Comparison of ENCODE assay signal across 6 cellular contexts in genomic region chr10:114897011-114897410, GRCh38. TPM values are rescaled to one million over a fixed set of nuclear protein-coding genes. Genes with fewer than 3 reads are reported as not detected.
DNase-seq lines count a peak whose midpoint lies in the region; ATAC-seq, FAIRE-seq and TF ChIP-seq lines count a peak whose summit lies in the region.
"Not testable (repeated sequence)": the region's sequence is repeated elsewhere in the genome, so short reads cannot be mapped to it uniquely, and the experiment has no call there.

No MANE protein-coding gene starts in this region.

- not testable (repeated sequence) for TF ChIP-seq POLR2A in H1 (IDR thresholded peaks at IDR 0.05; ENCODE audit: control extremely low read depth in 1 of 2, low read depth in 2 of 2, low read length in 2 of 2)

- H4K20me1 ChIP-seq in astrocyte (ENCODE audit: insufficient read depth, low read length); H1 (replicated peaks in 1 of 2; ENCODE audit: control insufficient read depth in 1 of 2, insufficient read depth in 2 of 2, low read length in 2 of 2): not testable (repeated sequence)

- H2BK120ac ChIP-seq in H1 (replicated peaks; ENCODE audit: low read depth, low read length); mesendoderm (ENCODE audit: low read depth, low read length): not testable (repeated sequence)

- H3K27ac ChIP-seq in astrocyte (ENCODE audit: low read depth, low read length); H1 (ENCODE audit: low read depth, low read length); mesendoderm (ENCODE audit: low read depth, low read length): not testable (repeated sequence)
- peak overlapping the region; percentile 38 for H3K27ac ChIP-seq in foreskin keratinocyte

- not testable (repeated sequence) for H3K4me1 Mint-ChIP-seq in Calu3 (ENCODE audit: low read depth, unreplicated experiment); astrocyte (ENCODE audit: low read depth, unreplicated experiment)

- H2AFZ ChIP-seq in astrocyte (ENCODE audit: low read depth, low read length); H1 (ENCODE audit: low read length): not testable (repeated sequence)

- not testable (repeated sequence) for H3K4me3 Mint-ChIP-seq in Calu3 (ENCODE audit: low read depth, unreplicated experiment); astrocyte (ENCODE audit: unreplicated experiment)

- not testable (repeated sequence) for H4K8ac ChIP-seq in H1 (ENCODE audit: extremely low read depth, insufficient read depth, low read length); mesendoderm (ENCODE audit: low read depth, low read length)

- not testable (repeated sequence) for FAIRE-seq in astrocyte (lab: Jason Lieb, UNC); H1 (lab: Jason Lieb, UNC)

- not testable (repeated sequence) for H4K91ac ChIP-seq in H1 (replicated peaks; ENCODE audit: insufficient read length, low read length)

- not testable (repeated sequence) for TF ChIP-seq EP300 in H1 (IDR thresholded peaks at IDR 0.05; ENCODE audit: borderline replicate concordance in 1 of 2, low read depth in 2 of 2, low read length in 2 of 2)

- H3K4ac ChIP-seq in H1 (replicated peaks; ENCODE audit: insufficient read length, low read depth, low read length); mesendoderm (ENCODE audit: low read depth, low read length): not testable (repeated sequence)

- BruUV-seq in Calu3 (replicated peaks; lab: Mats Ljungman, UMichigan): not testable (repeated sequence)

- peak; percentile 36 for ATAC-seq in foreskin keratinocyte

- not testable (repeated sequence) for H2BK15ac ChIP-seq in H1 (ENCODE audit: low read length); mesendoderm (replicated peaks; ENCODE audit: low read depth)

- H3K56ac ChIP-seq in H1 (replicated peaks; ENCODE audit: insufficient read length, low read depth, low read length); mesendoderm (ENCODE audit: low read length): not testable (repeated sequence)

- H2BK20ac ChIP-seq in H1 (ENCODE audit: low read length): not testable (repeated sequence)

- POLR2A ChIA-PET in H1 (lab: Charles Lee; ENCODE audit: partially characterized antibody): interaction anchor here (0.6 to 1.2 kb wide), 2 partner anchors 41 to 369 kb away, joined by 3 read pairs; partner anchors contain the start of gene TRUB1

- H3K36me3 ChIP-seq in astrocyte (ENCODE audit: insufficient read depth, low read length); H1 (ENCODE audit: control insufficient read depth in 2 of 4, insufficient read depth in 4 of 4, low read length in 3 of 4); mesendoderm (ENCODE audit: control insufficient read depth, insufficient read depth, low read length): not testable (repeated sequence)

- not testable (repeated sequence) for H3K9ac ChIP-seq in astrocyte (ENCODE audit: low read length); H1 (replicated peaks in 1 of 4; ENCODE audit: extremely low read depth in 1 of 4, low read depth in 3 of 4, low read length in 3 of 4); mesendoderm (ENCODE audit: low read length)

- not testable (repeated sequence) for H2BK12ac ChIP-seq in H1 (ENCODE audit: low read depth, low read length)

- H3K9me3 Mint-ChIP-seq in Calu3 (ENCODE audit: low read depth, unreplicated experiment); astrocyte (ENCODE audit: unreplicated experiment): not testable (repeated sequence)

- intact Hi-C loops in Calu3 (cut with micrococcal nuclease; ENCODE audit: unreplicated experiment): not testable (repeated sequence)

- H3K79me2 ChIP-seq in astrocyte (ENCODE audit: insufficient read depth, low read length); H1 (ENCODE audit: control insufficient read depth in 1 of 2, insufficient read depth in 2 of 2, low read length in 2 of 2); mesendoderm (ENCODE audit: control insufficient read depth, insufficient read depth, low read length): not testable (repeated sequence)

- H3K4me2 ChIP-seq in astrocyte (ENCODE audit: low read length); H1 (ENCODE audit: insufficient read depth in 1 of 2, low read depth in 2 of 2, low read length in 2 of 2); mesendoderm (ENCODE audit: low read length): not testable (repeated sequence)

- not testable (repeated sequence) for H3K18ac ChIP-seq in H1 (ENCODE audit: extremely low read depth, low read length)
- peak overlapping the region; percentile 46 for H3K18ac ChIP-seq in mesendoderm (ENCODE audit: low read length)

- H3K23me2 ChIP-seq in H1 (ENCODE audit: low read depth, low read length): not testable (repeated sequence)

- H3K27me3 Mint-ChIP-seq in Calu3 (ENCODE audit: unreplicated experiment); astrocyte (ENCODE audit: low read depth, unreplicated experiment): not testable (repeated sequence)

- H3K4me3 ChIP-seq in LNCaP clone FGC (ENCODE audit: low read depth, low read length); astrocyte (ENCODE audit: insufficient read depth, low read depth, low read length); H1 (ENCODE audit: extremely low read depth in 1 of 4, insufficient read depth in 2 of 4, low read depth in 3 of 4, low read length in 4 of 4); mesendoderm (ENCODE audit: low read length): not testable (repeated sequence)

- H3K27ac Mint-ChIP-seq in Calu3 (ENCODE audit: unreplicated experiment) (peak overlapping the region; percentile 23), astrocyte (ENCODE audit: unreplicated experiment) (peak overlapping the region; percentile 8)

- not testable (repeated sequence) for H3K14ac ChIP-seq in H1 (ENCODE audit: insufficient read length)

- DNase-seq in Calu3; astrocyte (ENCODE audit: low read depth); H1 (ENCODE audit: low read depth in 1 of 2, low spot score in 2 of 2): not testable (repeated sequence)
- DNase-seq in LNCaP clone FGC (ENCODE audit: low read depth): peak; percentile 19
- peak; percentile 53 to 75 for DNase-seq in foreskin keratinocyte
- DNase-seq in mesendoderm: peak; percentile 18

- 88% methylated on average over 6 of the region's 6 CpGs; no CpG with 5 or more reads in 1 of the 2 experiments for WGBS in H1 (ENCODE audit: extremely low coverage in 1 of 2, insufficient coverage in 1 of 2, insufficient read length in 1 of 2, insufficient replicate concordance in 2 of 2, low coverage in 1 of 2, low lambda C conversion rate in 2 of 2, missing lambda C conversion rate in 1 of 2), 2 experiments
- no CpG with 5 or more reads among the region's 6 CpGs for WGBS in mesendoderm (ENCODE audit: extremely low coverage, insufficient coverage, low lambda C conversion rate)

- TF ChIP-seq RAD21 in H1 (IDR thresholded peaks at IDR 0.05 in 1 of 2, conservative IDR thresholded peaks at IDR 0.05 in 1 of 2; ENCODE audit: low read depth in 2 of 2, low read length in 2 of 2): not testable (repeated sequence)

- not testable (repeated sequence) for H3K79me1 ChIP-seq in H1 (ENCODE audit: low read depth, low read length); mesendoderm (ENCODE audit: low read length)

- CTCF ChIA-PET in Calu3 (lab: Charles Lee): not testable (repeated sequence)
- CTCF ChIA-PET in H1 (lab: Charles Lee; ENCODE audit: partially characterized antibody): interaction anchor here (5.4 kb wide), 1 partner anchor 17 kb away, joined by 26 read pairs; no protein-coding TSS in a partner anchor

- not testable (repeated sequence) for H2AK5ac ChIP-seq in H1 (ENCODE audit: low read depth, low read length); mesendoderm (ENCODE audit: low read length)

- not testable (repeated sequence) for H3K4me1 ChIP-seq in astrocyte (ENCODE audit: insufficient read depth, low read length); H1 (replicated peaks in 1 of 4; ENCODE audit: control insufficient read depth in 3 of 4, insufficient read depth in 4 of 4, low read length in 3 of 4); foreskin keratinocyte; mesendoderm (ENCODE audit: control insufficient read depth, low read depth, low read length)

- not testable (repeated sequence) for H3K9me3 ChIP-seq in astrocyte (ENCODE audit: insufficient read depth, low read depth, low read length); H1 (ENCODE audit: insufficient read depth in 2 of 2, low read depth in 1 of 2, low read length in 1 of 2)

- not testable (repeated sequence) for H3K27me3 ChIP-seq in astrocyte (ENCODE audit: insufficient read depth, low read length); H1 (replicated peaks in 1 of 4; ENCODE audit: control insufficient read depth in 3 of 4, extremely low read depth in 1 of 4, insufficient read depth in 3 of 4, low read length in 3 of 4); foreskin keratinocyte; mesendoderm (ENCODE audit: insufficient read depth, low read length, poor library complexity)

- H4K5ac ChIP-seq in H1 (ENCODE audit: insufficient read length, low read depth, low read length); mesendoderm (ENCODE audit: low read length): not testable (repeated sequence)

- H3K23ac ChIP-seq in H1 (ENCODE audit: insufficient read length); mesendoderm (ENCODE audit: low read length): not testable (repeated sequence)

- not testable (repeated sequence) for H2BK5ac ChIP-seq in H1 (ENCODE audit: low read depth, low read length); mesendoderm (ENCODE audit: low read length)

- not testable (repeated sequence) for H3K36me3 Mint-ChIP-seq in Calu3 (ENCODE audit: insufficient read depth, unreplicated experiment); astrocyte (ENCODE audit: low read depth, unreplicated experiment)

- not testable (repeated sequence) for TF ChIP-seq CTCF in Calu3 (IDR thresholded peaks at IDR 0.05; ENCODE audit: unreplicated experiment); LNCaP clone FGC (IDR thresholded peaks at IDR 0.05; ENCODE audit: control insufficient read depth, extremely low read depth, insufficient read depth); astrocyte (IDR thresholded peaks at IDR 0.05; ENCODE audit: insufficient read depth, low read depth, low read length); H1 (IDR thresholded peaks at IDR 0.05; ENCODE audit: control extremely low read depth in 1 of 3, insufficient read depth in 1 of 3, low read depth in 1 of 3, low read length in 3 of 3); foreskin keratinocyte (conservative IDR thresholded peaks at IDR 0.05)

RNA-seq across cellular contexts. Expression of gene TRUB1, which starts 41.0 kb away (rescaled TPM):
- total RNA-seq in Calu3 (2022) (26.4 and 30.9 TPM in 2 replicates), astrocyte (23.0 and 25.3 TPM in 2 replicates), foreskin keratinocyte (28.0 and 28.1 TPM in 2 replicates)
- total RNA-seq in H1 (2021; fragmentation: NEBNext Ultra II Directional; extraction: Animal tissue kit (Norgen Biotek cat#: 25700)): 21.2 and 22.2 TPM in 2 replicates
- polyA plus RNA-seq in H1 (2011; rRNA removed) (4.0 and 6.3 TPM in 2 replicates), foreskin keratinocyte (6.7 and 9.0 TPM in 2 replicates)
- 10.3 TPM for polyA plus RNA-seq in H1 (2011; cell fraction: cytosol; rRNA removed)
- polyA plus RNA-seq in H1 (2011; cell fraction: nucleus; rRNA removed): 4.2 TPM
- 8.1 to 11.9 TPM (median 9.3 TPM) in 4 replicates for polyA plus RNA-seq in H1 (2012, experiment 1 of 2)
- polyA plus RNA-seq in H1 (2012, experiment 2 of 2): 1.9 TPM
- 12.2 TPM for polyA plus RNA-seq in H1 (2013, experiment 1 of 2)
- polyA plus RNA-seq in H1 (2013, experiment 2 of 2): 11.7 TPM
- 6.1 and 8.3 TPM in 2 replicates for polyA minus RNA-seq in H1 (2011; rRNA and poly(A)+ RNA removed)
- 10.9 TPM for polyA minus RNA-seq in H1 (2011; cell fraction: cytosol; rRNA and poly(A)+ RNA removed)
- 16.0 TPM for polyA minus RNA-seq in H1 (2011; cell fraction: nucleus; rRNA and poly(A)+ RNA removed)
- polyA plus RNA-seq in mesendoderm (2013, experiment 1 of 2): 19.0 TPM
- 19.6 TPM for polyA plus RNA-seq in mesendoderm (2013, experiment 2 of 2)
